Comparison of ENCODE assay signal across 18 cellular contexts in the genomic region with DNA sequence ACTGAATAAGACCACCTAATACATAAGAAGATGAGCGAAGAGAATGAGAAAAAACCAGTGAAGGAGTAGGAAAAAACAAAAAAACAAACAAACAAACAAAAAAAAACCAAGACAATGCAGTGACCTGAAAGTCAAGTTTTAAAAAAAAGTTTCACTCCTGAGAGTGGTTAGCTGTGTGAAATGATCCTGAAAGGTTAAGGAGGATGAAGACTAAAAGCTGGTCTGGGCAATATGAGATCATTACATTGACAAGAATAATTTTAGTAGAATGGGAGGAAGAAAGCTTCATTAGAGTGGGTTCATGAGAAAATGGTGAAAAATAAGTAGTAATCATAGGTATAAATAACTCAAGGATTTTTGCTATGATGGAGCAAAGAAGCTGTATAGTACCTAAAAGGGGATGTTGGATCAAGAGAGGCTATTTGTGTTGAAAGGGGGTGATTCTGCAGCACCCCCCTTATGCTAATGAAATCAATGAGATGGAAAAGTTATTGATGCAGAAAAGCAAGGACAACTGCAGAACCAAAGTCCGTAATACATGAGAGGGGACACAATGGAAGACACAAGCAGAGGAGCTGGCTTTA.
DNase-seq lines count a peak whose midpoint lies in the region; ATAC-seq and TF ChIP-seq lines count a peak whose summit lies in the region.
"Had no signal": no experiment of that assay in that cellular context is flagged by ENCODE, and none has a peak within 500 bp of the region (broad histone marks: within the 10 kb centered on the region; RNA-seq: fewer than 3 reads in every experiment).

No MANE protein-coding gene starts in this region.

- POLR2A ChIA-PET in WTC11 (lab: Charles Lee), result no interaction called here

- peak; percentile 69 for ATAC-seq in GM18909 (IDR thresholded peaks at IDR 0.05; ENCODE audit: poor library complexity, unreplicated experiment)
- peak; percentile 78 for ATAC-seq in HG02623 (IDR thresholded peaks at IDR 0.05; ENCODE audit: unreplicated experiment)
- ATAC-seq in WTC11, result no peak
- no peak for ATAC-seq in HG02973 (IDR thresholded peaks at IDR 0.05; ENCODE audit: unreplicated experiment)
- ATAC-seq: foreskin keratinocyte, left lobe of liver had no signal

- peaks cover 43% of the 10 kb centered on the region for H3K36me3 Mint-ChIP-seq in WTC11

- no peaks in the 10 kb centered on the region for H3K27me3 ChIP-seq in GM06990 (replicated peaks; ENCODE audit: control insufficient read depth, insufficient read depth, low read length)
- H3K27me3 ChIP-seq: foreskin keratinocyte, spleen had no signal

- peak overlapping the region; percentile 3; the same call in 1 of the 2 replicates for H3K27ac Mint-ChIP-seq in WTC11

- H3K36me3 ChIP-seq in GM06990 (ENCODE audit: control insufficient read depth, insufficient read depth, low read length), result peaks cover 2% of the 10 kb centered on the region; the same call in 1 of the 2 replicates

- peak; percentile 24 for DNase-seq in GM06990 (ENCODE audit: extremely low read depth, insufficient read length)
- DNase-seq in WTC11 (ENCODE audit: low spot score), result no peak
- DNase-seq in mucosa of gallbladder (ENCODE audit: low spot score), result no peak
- no peak for DNase-seq in DMS53 treated with DMSO at 0.1 percent for 48 hours (lab: John Stamatoyannopoulos, UW; ENCODE audit: unreplicated experiment)
- DNase-seq in HPDE6-E6E7 (ENCODE audit: extremely low spot score), result no peak
- DNase-seq: activated CD4-positive, alpha-beta T cell treated with anti-CD3 and anti-CD28 coated beads, Interleukin-2, amount 50 U/mL, for 4 hours; foreskin keratinocyte; GDM1; MV-4-11; NCI-H2029; NCI-H524; posterior cingulate gyrus; spleen; stimulated activated naive CD4-positive, alpha-beta T cell treated with Interleukin-2 at 50 U/mL for 16 hours had no signal

- CTCF ChIA-PET in WTC11 (lab: Charles Lee), result no interaction called here

- peaks cover 19% of the 10 kb centered on the region for H3K9me3 Mint-ChIP-seq in WTC11

- no peaks in the 10 kb centered on the region; the same call in 1 of the 2 replicates for H3K27me3 Mint-ChIP-seq in WTC11 (ENCODE audit: low read depth)

- no peak overlapping the region for H3K4me3 ChIP-seq in GM06990 (replicated peaks; ENCODE audit: low read depth, low read length)
- H3K4me3 ChIP-seq: spleen had no signal

- H3K4me3 Mint-ChIP-seq in WTC11, result no peak overlapping the region

- H3K4me1 Mint-ChIP-seq in WTC11, result no peaks in the 10 kb centered on the region

- TF ChIP-seq CTCF in GM06990 (IDR thresholded peaks at IDR 0.05; ENCODE audit: insufficient read depth, low read length, poor library complexity, severe bottlenecking) (no peak), WTC11 (IDR thresholded peaks at IDR 0.05) (no peak)

TF ChIP-seq in WTC11, 78 proteins besides CTCF, POLR2A, EP300 and RAD21 (continues in another document):
- TF ChIP-seq, protein P1, sequence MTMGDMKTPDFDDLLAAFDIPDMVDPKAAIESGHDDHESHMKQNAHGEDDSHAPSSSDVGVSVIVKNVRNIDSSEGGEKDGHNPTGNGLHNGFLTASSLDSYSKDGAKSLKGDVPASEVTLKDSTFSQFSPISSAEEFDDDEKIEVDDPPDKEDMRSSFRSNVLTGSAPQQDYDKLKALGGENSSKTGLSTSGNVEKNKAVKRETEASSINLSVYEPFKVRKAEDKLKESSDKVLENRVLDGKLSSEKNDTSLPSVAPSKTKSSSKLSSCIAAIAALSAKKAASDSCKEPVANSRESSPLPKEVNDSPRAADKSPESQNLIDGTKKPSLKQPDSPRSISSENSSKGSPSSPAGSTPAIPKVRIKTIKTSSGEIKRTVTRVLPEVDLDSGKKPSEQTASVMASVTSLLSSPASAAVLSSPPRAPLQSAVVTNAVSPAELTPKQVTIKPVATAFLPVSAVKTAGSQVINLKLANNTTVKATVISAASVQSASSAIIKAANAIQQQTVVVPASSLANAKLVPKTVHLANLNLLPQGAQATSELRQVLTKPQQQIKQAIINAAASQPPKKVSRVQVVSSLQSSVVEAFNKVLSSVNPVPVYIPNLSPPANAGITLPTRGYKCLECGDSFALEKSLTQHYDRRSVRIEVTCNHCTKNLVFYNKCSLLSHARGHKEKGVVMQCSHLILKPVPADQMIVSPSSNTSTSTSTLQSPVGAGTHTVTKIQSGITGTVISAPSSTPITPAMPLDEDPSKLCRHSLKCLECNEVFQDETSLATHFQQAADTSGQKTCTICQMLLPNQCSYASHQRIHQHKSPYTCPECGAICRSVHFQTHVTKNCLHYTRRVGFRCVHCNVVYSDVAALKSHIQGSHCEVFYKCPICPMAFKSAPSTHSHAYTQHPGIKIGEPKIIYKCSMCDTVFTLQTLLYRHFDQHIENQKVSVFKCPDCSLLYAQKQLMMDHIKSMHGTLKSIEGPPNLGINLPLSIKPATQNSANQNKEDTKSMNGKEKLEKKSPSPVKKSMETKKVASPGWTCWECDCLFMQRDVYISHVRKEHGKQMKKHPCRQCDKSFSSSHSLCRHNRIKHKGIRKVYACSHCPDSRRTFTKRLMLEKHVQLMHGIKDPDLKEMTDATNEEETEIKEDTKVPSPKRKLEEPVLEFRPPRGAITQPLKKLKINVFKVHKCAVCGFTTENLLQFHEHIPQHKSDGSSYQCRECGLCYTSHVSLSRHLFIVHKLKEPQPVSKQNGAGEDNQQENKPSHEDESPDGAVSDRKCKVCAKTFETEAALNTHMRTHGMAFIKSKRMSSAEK (CRISPR knock-in tag; IDR thresholded peaks at IDR 0.05; ENCODE audit: borderline replicate concordance), result no peak
- no peak for TF ChIP-seq ZNF232 (CRISPR knock-in tag; IDR thresholded peaks at IDR 0.05)
- TF ChIP-seq ZNF121 (CRISPR knock-in tag; IDR thresholded peaks at IDR 0.05), result no peak
- TF ChIP-seq, protein P2, sequence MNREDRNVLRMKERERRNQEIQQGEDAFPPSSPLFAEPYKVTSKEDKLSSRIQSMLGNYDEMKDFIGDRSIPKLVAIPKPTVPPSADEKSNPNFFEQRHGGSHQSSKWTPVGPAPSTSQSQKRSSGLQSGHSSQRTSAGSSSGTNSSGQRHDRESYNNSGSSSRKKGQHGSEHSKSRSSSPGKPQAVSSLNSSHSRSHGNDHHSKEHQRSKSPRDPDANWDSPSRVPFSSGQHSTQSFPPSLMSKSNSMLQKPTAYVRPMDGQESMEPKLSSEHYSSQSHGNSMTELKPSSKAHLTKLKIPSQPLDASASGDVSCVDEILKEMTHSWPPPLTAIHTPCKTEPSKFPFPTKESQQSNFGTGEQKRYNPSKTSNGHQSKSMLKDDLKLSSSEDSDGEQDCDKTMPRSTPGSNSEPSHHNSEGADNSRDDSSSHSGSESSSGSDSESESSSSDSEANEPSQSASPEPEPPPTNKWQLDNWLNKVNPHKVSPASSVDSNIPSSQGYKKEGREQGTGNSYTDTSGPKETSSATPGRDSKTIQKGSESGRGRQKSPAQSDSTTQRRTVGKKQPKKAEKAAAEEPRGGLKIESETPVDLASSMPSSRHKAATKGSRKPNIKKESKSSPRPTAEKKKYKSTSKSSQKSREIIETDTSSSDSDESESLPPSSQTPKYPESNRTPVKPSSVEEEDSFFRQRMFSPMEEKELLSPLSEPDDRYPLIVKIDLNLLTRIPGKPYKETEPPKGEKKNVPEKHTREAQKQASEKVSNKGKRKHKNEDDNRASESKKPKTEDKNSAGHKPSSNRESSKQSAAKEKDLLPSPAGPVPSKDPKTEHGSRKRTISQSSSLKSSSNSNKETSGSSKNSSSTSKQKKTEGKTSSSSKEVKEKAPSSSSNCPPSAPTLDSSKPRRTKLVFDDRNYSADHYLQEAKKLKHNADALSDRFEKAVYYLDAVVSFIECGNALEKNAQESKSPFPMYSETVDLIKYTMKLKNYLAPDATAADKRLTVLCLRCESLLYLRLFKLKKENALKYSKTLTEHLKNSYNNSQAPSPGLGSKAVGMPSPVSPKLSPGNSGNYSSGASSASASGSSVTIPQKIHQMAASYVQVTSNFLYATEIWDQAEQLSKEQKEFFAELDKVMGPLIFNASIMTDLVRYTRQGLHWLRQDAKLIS (CRISPR knock-in tag; IDR thresholded peaks at IDR 0.05; ENCODE audit: borderline replicate concordance), result no peak
- no peak for TF ChIP-seq AR (CRISPR knock-in tag; IDR thresholded peaks at IDR 0.05)
- TF ChIP-seq, protein P3, sequence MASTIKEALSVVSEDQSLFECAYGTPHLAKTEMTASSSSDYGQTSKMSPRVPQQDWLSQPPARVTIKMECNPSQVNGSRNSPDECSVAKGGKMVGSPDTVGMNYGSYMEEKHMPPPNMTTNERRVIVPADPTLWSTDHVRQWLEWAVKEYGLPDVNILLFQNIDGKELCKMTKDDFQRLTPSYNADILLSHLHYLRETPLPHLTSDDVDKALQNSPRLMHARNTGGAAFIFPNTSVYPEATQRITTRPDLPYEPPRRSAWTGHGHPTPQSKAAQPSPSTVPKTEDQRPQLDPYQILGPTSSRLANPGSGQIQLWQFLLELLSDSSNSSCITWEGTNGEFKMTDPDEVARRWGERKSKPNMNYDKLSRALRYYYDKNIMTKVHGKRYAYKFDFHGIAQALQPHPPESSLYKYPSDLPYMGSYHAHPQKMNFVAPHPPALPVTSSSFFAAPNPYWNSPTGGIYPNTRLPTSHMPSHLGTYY (CRISPR knock-in tag; IDR thresholded peaks at IDR 0.05), result no peak
- TF ChIP-seq SMAD3 (CRISPR knock-in tag; IDR thresholded peaks at IDR 0.05; ENCODE audit: borderline replicate concordance), result no peak
- TF ChIP-seq JUN (CRISPR knock-in tag; IDR thresholded peaks at IDR 0.05), result no peak
- TF ChIP-seq RELA (CRISPR knock-in tag; IDR thresholded peaks at IDR 0.05; ENCODE audit: borderline replicate concordance), result no peak
- no peak for TF ChIP-seq HMGA2 (CRISPR knock-in tag; IDR thresholded peaks at IDR 0.05)

Comparison
In these comparisons a context has a peak if more than half of its experiments do, and no peak if none do; other contexts are left out.
1. ATAC-seq: peak in GM18909 (single experiment) and HG02623 (single experiment); none in WTC11 (single experiment) and HG02973 (single experiment).